In the genomic region with DNA sequence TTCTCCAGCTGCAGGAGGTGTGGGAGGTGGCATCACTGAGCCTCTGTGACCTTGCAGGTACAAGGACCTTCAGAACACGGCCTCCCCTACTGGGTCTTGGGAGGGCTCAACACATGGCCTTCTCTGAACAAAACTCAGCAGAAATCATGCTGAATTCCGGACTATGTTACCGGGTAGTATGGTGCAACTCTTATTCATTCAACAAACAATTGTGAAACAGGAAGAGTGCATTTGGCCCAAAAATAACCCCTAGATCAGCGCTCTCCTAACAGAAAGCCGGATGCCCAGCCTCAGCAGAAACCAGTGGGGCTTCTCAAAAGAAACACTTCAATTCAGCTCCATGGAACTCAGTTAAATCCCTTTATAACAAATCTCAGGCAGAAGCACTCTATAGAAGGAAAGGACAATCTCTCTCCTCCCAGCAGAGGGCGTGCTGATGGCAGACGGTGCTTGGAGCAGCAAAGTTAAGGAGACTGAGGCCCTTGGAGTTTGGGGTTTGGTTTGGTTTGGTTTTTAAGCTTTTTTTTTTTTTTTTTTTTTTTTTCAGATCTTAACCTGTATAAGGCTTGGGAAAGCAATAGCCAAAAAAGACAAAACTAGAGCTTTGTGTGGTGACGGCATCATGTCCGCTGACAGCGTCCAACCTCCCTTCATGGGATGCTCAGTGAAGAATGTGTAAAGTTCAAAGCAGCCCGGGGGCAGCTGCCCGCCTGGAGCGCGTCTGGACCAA, we compare ENCODE assay signal across 2 cellular contexts.
TF ChIP-seq lines count a peak whose summit lies in the region.

No MANE protein-coding gene starts in this region.

TF ChIP-seq in HEK293, 187 proteins besides CTCF, POLR2A, EP300 and RAD21 (continued from another document):
- TF ChIP-seq, protein P1, sequence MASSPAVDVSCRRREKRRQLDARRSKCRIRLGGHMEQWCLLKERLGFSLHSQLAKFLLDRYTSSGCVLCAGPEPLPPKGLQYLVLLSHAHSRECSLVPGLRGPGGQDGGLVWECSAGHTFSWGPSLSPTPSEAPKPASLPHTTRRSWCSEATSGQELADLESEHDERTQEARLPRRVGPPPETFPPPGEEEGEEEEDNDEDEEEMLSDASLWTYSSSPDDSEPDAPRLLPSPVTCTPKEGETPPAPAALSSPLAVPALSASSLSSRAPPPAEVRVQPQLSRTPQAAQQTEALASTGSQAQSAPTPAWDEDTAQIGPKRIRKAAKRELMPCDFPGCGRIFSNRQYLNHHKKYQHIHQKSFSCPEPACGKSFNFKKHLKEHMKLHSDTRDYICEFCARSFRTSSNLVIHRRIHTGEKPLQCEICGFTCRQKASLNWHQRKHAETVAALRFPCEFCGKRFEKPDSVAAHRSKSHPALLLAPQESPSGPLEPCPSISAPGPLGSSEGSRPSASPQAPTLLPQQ (tag by site-specific recombination; IDR thresholded peaks at IDR 0.05) = no peak
- TF ChIP-seq, protein P2, sequence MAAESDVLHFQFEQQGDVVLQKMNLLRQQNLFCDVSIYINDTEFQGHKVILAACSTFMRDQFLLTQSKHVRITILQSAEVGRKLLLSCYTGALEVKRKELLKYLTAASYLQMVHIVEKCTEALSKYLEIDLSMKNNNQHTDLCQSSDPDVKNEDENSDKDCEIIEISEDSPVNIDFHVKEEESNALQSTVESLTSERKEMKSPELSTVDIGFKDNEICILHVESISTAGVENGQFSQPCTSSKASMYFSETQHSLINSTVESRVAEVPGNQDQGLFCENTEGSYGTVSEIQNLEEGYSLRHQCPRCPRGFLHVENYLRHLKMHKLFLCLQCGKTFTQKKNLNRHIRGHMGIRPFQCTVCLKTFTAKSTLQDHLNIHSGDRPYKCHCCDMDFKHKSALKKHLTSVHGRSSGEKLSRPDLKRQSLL (tag by site-specific recombination; IDR thresholded peaks at IDR 0.05) = no peak
- TF ChIP-seq ZEB2 (tag by site-specific recombination; IDR thresholded peaks at IDR 0.05) (no peak), ZIC2 (tag by site-specific recombination; IDR thresholded peaks at IDR 0.05) (no peak), ZNF221 (tag by site-specific recombination; IDR thresholded peaks at IDR 0.05; ENCODE audit: borderline replicate concordance) (no peak)

TF ChIP-seq in H1, 55 proteins besides CTCF, POLR2A, EP300 and RAD21 (continued from another document):
- TF ChIP-seq EZH2 (IDR thresholded peaks at IDR 0.05; ENCODE audit: low read depth, low read length, severe bottlenecking) = no peak
